In genomic region chr5:143791848-143792701, GRCh38 we compare ENCODE assay signal across 9 cellular contexts. TPM values are rescaled to one million over a fixed set of nuclear protein-coding genes. Genes with fewer than 3 reads are reported as not detected.
DNase-seq lines count a peak whose midpoint lies in the region; ATAC-seq and TF ChIP-seq lines count a peak whose summit lies in the region.
"Had no signal": no experiment of that assay in that cellular context is flagged by ENCODE, and none has a peak within 500 bp of the region (broad histone marks: within the 10 kb centered on the region; RNA-seq: fewer than 3 reads in every experiment).

No MANE protein-coding gene starts in this region.

- H3K14ac ChIP-seq in IMR-90 (replicated peaks; ENCODE audit: low read depth, low read length) = no peak overlapping the region

- no peak for TF ChIP-seq POLR2A in IMR-90 (IDR thresholded peaks at IDR 0.05; ENCODE audit: low read depth, low read length)

- no TSS peak for BruUV-seq in IMR-90 (replicated peaks; lab: Mats Ljungman, UMichigan)

- no peaks in the 10 kb centered on the region for H4K20me1 ChIP-seq in BLaER1 treated with 17β-estradiol and CSF1 and Interleukin-3, amounts not matched to agents 10 nM and 100 nM
- no peaks in the 10 kb centered on the region for H4K20me1 ChIP-seq in IMR-90 (ENCODE audit: insufficient read depth, low read length)

- WGBS in IMR-90 (ENCODE audit: extremely low coverage in 2 of 2, insufficient read length in 1 of 2), 2 experiments = no CpG with 5 or more reads among the region's 10 CpGs

- H3K9ac ChIP-seq in BLaER1 treated with 17β-estradiol and CSF1 and Interleukin-3, amounts not matched to agents 10 nM and 100 nM = peak overlapping the region; percentile 34 to 75 (median 65); a peak in 21 of 22 replicates
- H3K9ac ChIP-seq in IMR-90 (ENCODE audit: low read depth, low read length) = no peak overlapping the region

- no peak overlapping the region for H3K56ac ChIP-seq in IMR-90 (ENCODE audit: extremely low read depth, insufficient read depth, low read length)

- no peaks in the 10 kb centered on the region for H3K9me1 ChIP-seq in IMR-90 (ENCODE audit: insufficient read depth, low read length)

- no peaks in the 10 kb centered on the region for H3K36me3 ChIP-seq in BLaER1 treated with 17β-estradiol and CSF1 and Interleukin-3, amounts not matched to agents 10 nM and 100 nM
- H3K36me3 ChIP-seq in IMR-90 (ENCODE audit: control insufficient read depth, insufficient read depth, low read length) = no peaks in the 10 kb centered on the region
- H3K36me3 ChIP-seq: MG63 had no signal

- no peak overlapping the region for H2BK15ac ChIP-seq in IMR-90 (ENCODE audit: low read depth, low read length)

- DNase-seq in IMR-90 = no peak
- peak; percentile 11 for DNase-seq in cerebellum (ENCODE audit: low spot score)
- no peak for DNase-seq in COLO668 (lab: John Stamatoyannopoulos, UW; ENCODE audit: unreplicated experiment)
- no peak for DNase-seq in stimulated activated CD4-positive, alpha-beta T cell treated with anti-CD3 and anti-CD28 coated beads, Interleukin-4, amount 100 ng/mL, for 24 hours
- no peak for DNase-seq in foreskin fibroblast
- DNase-seq in UCSD-AML1 (lab: John Stamatoyannopoulos, UW; ENCODE audit: unreplicated experiment) = no peak
- DNase-seq: MG63 had no signal

- peak overlapping the region; percentile 41 to 86 (median 78); a peak in 21 of 22 replicates for H3K27ac ChIP-seq in BLaER1 treated with 17β-estradiol and CSF1 and Interleukin-3, amounts not matched to agents 10 nM and 100 nM
- no peak overlapping the region for H3K27ac ChIP-seq in IMR-90 (ENCODE audit: insufficient read depth, low read length)

- dilution Hi-C loops in IMR-90 (cut with HindIII; ENCODE audit: low sequenced_read_pairs, unreplicated experiment) = no loop called here

- H3K4ac ChIP-seq in IMR-90 (ENCODE audit: low read depth, low read length) = no peak overlapping the region

- CTCF ChIA-PET in IMR-90 (lab: Yijun Ruan, JAX) = no interaction called here

- peak overlapping the region; percentile 59 to 91 (median 74) for H3K4me2 ChIP-seq in BLaER1 treated with 17β-estradiol and CSF1 and Interleukin-3, amounts not matched to agents 10 nM and 100 nM
- peak overlapping the region; percentile 66 for H3K4me2 ChIP-seq in IMR-90 (ENCODE audit: low read depth, low read length)

- peak overlapping the region; percentile 79 for H2AFZ ChIP-seq in IMR-90 (replicated peaks; ENCODE audit: low read length, poor library complexity)

- peak overlapping the region; percentile 41; the same call in 1 of the 2 replicates for H3K18ac ChIP-seq in IMR-90 (ENCODE audit: low read depth, low read length)

- no peak overlapping the region for H2AK9ac ChIP-seq in IMR-90 (replicated peaks; ENCODE audit: low read depth, low read length, poor library complexity)

- H2BK20ac ChIP-seq in IMR-90 (ENCODE audit: low read depth, low read length) = no peak overlapping the region

- no peak overlapping the region for H4K91ac ChIP-seq in IMR-90 (ENCODE audit: insufficient read depth, low read depth, low read length)

- peak overlapping the region in 1 of 2 experiments; percentile 37; a peak in 1 of 4 replicates for H4K8ac ChIP-seq in IMR-90 (ENCODE audit: low read depth in 2 of 2, low read length in 2 of 2)

- H3K79me1 ChIP-seq in IMR-90 (ENCODE audit: low read depth in 1 of 2, low read length in 2 of 2) = no peaks in the 10 kb centered on the region

- intact Hi-C loops in IMR-90 (cut with micrococcal nuclease) = no loop called here

- peaks cover 0 to 12% (median 3%) of the 10 kb centered on the region in 11 experiments; a peak in 4 of 22 replicates for H3K9me3 ChIP-seq in BLaER1 treated with 17β-estradiol and CSF1 and Interleukin-3, amounts not matched to agents 10 nM and 100 nM (replicated peaks in 1 of 11)
- H3K9me3 ChIP-seq in IMR-90 (ENCODE audit: control insufficient read depth, insufficient read depth, low read length) = no peaks in the 10 kb centered on the region

- peak overlapping the region in 5 of 10 experiments; percentile 4 to 41 (median 18); a peak in 6 of 20 replicates for H3K4me3 ChIP-seq in BLaER1 treated with 17β-estradiol and CSF1 and Interleukin-3, amounts not matched to agents 10 nM and 100 nM
- no peak overlapping the region for H3K4me3 ChIP-seq in IMR-90 (ENCODE audit: insufficient read depth, low read depth, low read length)
- H3K4me3 ChIP-seq in foreskin fibroblast (ENCODE audit: low read depth in 1 of 2, low read length in 2 of 2) = no peak overlapping the region
- H3K4me3 ChIP-seq: MG63 had no signal

- H3K27me3 ChIP-seq in BLaER1 treated with 17β-estradiol and CSF1 and Interleukin-3, amounts not matched to agents 10 nM and 100 nM = no peaks in the 10 kb centered on the region
- no peaks in the 10 kb centered on the region for H3K27me3 ChIP-seq in IMR-90 (ENCODE audit: control insufficient read depth, insufficient read depth, low read length)
- H3K27me3 ChIP-seq: MG63 had no signal

- ATAC-seq in GM19372 (IDR thresholded peaks at IDR 0.05; ENCODE audit: low read depth, unreplicated experiment) (peak; percentile 67), IMR-90 (ENCODE audit: low read depth) (no peak)

- TF ChIP-seq CTCF in IMR-90 (conservative IDR thresholded peaks at IDR 0.05; ENCODE audit: low read depth, low read length) (no peak), foreskin fibroblast (IDR thresholded peaks at IDR 0.05; ENCODE audit: low read depth, low read length) (no peak)

- no peak overlapping the region for H2AK5ac ChIP-seq in IMR-90 (ENCODE audit: low read depth, low read length)

- H3K4me1 ChIP-seq in BLaER1 treated with 17β-estradiol and CSF1 and Interleukin-3, amounts not matched to agents 10 nM and 100 nM = peaks cover 26 to 37% (median 32%) of the 10 kb centered on the region in 10 experiments
- peaks cover 5% of the 10 kb centered on the region; the same call in 1 of the 2 replicates for H3K4me1 ChIP-seq in IMR-90 (ENCODE audit: control insufficient read depth, insufficient read depth, low read length)

- no peak for TF ChIP-seq RAD21 in IMR-90 (IDR thresholded peaks at IDR 0.05; ENCODE audit: low read length)

- no peak overlapping the region for H3K23ac ChIP-seq in IMR-90 (ENCODE audit: low read depth, low read length)

- no peak overlapping the region for H2BK120ac ChIP-seq in IMR-90 (ENCODE audit: low read depth, low read length)

- peak overlapping the region; percentile 78 for H4K5ac ChIP-seq in IMR-90 (ENCODE audit: low read depth, low read length)

- POLR2A ChIA-PET in IMR-90 (lab: Charles Lee; ENCODE audit: unreplicated experiment) = no interaction called here

- no peak overlapping the region for H2BK5ac ChIP-seq in IMR-90 (ENCODE audit: low read depth, low read length, poor library complexity, severe bottlenecking)

- in situ Hi-C loops in IMR-90 (cut with MboI; ENCODE audit: low sequenced_read_pairs) = no loop called here

TF ChIP-seq in IMR-90, 13 proteins besides CTCF, POLR2A, EP300 and RAD21:
- TF ChIP-seq CHD1 (IDR thresholded peaks at IDR 0.05; ENCODE audit: low read depth, low read length) = no peak
- TF ChIP-seq NFE2L2 (IDR thresholded peaks at IDR 0.05; ENCODE audit: low read depth, low read length) = no peak
- TF ChIP-seq RFX5 (IDR thresholded peaks at IDR 0.05; ENCODE audit: low read depth, low read length) = no peak
- TF ChIP-seq, protein P1, sequence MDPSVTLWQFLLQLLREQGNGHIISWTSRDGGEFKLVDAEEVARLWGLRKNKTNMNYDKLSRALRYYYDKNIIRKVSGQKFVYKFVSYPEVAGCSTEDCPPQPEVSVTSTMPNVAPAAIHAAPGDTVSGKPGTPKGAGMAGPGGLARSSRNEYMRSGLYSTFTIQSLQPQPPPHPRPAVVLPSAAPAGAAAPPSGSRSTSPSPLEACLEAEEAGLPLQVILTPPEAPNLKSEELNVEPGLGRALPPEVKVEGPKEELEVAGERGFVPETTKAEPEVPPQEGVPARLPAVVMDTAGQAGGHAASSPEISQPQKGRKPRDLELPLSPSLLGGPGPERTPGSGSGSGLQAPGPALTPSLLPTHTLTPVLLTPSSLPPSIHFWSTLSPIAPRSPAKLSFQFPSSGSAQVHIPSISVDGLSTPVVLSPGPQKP (IDR thresholded peaks at IDR 0.05; ENCODE audit: borderline replicate concordance, low read depth, low read length) = no peak
- no peak for TF ChIP-seq MXI1 (IDR thresholded peaks at IDR 0.05; ENCODE audit: borderline replicate concordance, low read depth, low read length)
- TF ChIP-seq MAZ (IDR thresholded peaks at IDR 0.05; ENCODE audit: borderline replicate concordance, low read depth, low read length) = no peak
- no peak for TF ChIP-seq BHLHE40 (IDR thresholded peaks at IDR 0.05; ENCODE audit: low read depth, low read length)
- no peak for TF ChIP-seq USF2 (IDR thresholded peaks at IDR 0.05; ENCODE audit: low read depth, low read length)
- no peak for TF ChIP-seq SMC3 (IDR thresholded peaks at IDR 0.05; ENCODE audit: low read depth, low read length)
- TF ChIP-seq MAFK (IDR thresholded peaks at IDR 0.05; ENCODE audit: low read depth, low read length) = no peak
- no peak for TF ChIP-seq CEBPB (IDR thresholded peaks at IDR 0.05; ENCODE audit: low read depth, low read length)
- no peak for TF ChIP-seq RCOR1 (IDR thresholded peaks at IDR 0.05; ENCODE audit: insufficient replicate concordance, low read length)

RNA-seq across cellular contexts. Expression of gene HMHB1, which starts 19.9 kb away (rescaled TPM):
- total RNA-seq in IMR-90 (2012; rRNA removed) (not detected in 2 replicates), cerebellum (not detected)
- not detected in 2 replicates for polyA plus RNA-seq in IMR-90 (2012; rRNA removed)
- polyA plus RNA-seq in IMR-90 (2012; cell fraction: cytosol; rRNA removed) = not detected in 2 replicates
- not detected in 2 replicates for polyA plus RNA-seq in IMR-90 (2012; cell fraction: nucleus; rRNA removed; ENCODE audit: low replicate concordance)
